ENCODE assay signal across 27 cellular contexts in the genomic region with DNA sequence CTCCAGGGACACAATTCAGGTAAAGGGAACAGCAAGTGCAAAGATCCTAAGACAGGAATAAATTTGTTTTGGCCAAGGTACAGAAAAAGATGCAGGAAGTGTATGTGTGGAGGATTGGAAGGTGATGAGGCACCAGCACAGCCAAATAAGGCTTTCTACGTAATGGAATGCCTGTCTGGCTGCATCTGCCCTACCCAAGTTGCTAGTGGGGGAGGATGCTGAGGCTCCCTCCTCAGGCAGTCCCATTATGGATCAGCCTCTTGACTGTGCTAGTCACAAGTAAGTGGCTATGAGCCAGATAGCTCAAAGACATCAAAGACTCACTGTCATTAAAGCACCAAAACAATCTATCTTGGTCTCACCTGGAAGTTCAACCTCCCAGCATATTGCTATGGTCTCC.
DNase-seq lines count a peak whose midpoint lies in the region; ATAC-seq and TF ChIP-seq lines count a peak whose summit lies in the region.
"Had no signal": no experiment of that assay in that cellular context is flagged by ENCODE, and none has a peak within 500 bp of the region (broad histone marks: within the 10 kb centered on the region; RNA-seq: fewer than 3 reads in every experiment).

No MANE protein-coding gene starts in this region.

- H3K4me3 ChIP-seq in GM23248 (no peak overlapping the region), choroid plexus epithelial cell (ENCODE audit: low read depth, low read length) (no peak overlapping the region)
- H3K4me3 ChIP-seq: ascending aorta, psoas muscle, stomach, tibial nerve had no signal

- H2AFZ ChIP-seq in GM23248 = no peak overlapping the region

- no peak for ATAC-seq in GM18858 (IDR thresholded peaks at IDR 0.05; ENCODE audit: unreplicated experiment)
- ATAC-seq in activated naive CD4-positive, alpha-beta T cell treated with anti-CD3 and anti-CD28 coated beads, Interleukin-2, amount 50 U/mL, for 72 hours = no peak
- ATAC-seq: activated T-helper 17 cell treated with anti-CD3 and anti-CD28 coated beads, Interleukin-2, amount 50 U/mL, for 72 hours; psoas muscle; Right ventricle myocardium inferior had no signal

- no peaks in the 10 kb centered on the region for H3K36me3 ChIP-seq in GM23248 (ENCODE audit: low read depth)
- H3K36me3 ChIP-seq: ascending aorta, stomach, tibial nerve had no signal

- no peaks in the 10 kb centered on the region for H3K9me3 ChIP-seq in GM23248 (ENCODE audit: low read depth)
- H3K9me3 ChIP-seq: ascending aorta, psoas muscle, stomach, tibial nerve had no signal

- H4K20me1 ChIP-seq in GM23248 (ENCODE audit: insufficient read depth) = no peaks in the 10 kb centered on the region

- peak; percentile 11 for DNase-seq in GM23248
- DNase-seq in NCI-H69 (lab: John Stamatoyannopoulos, UW) = peak; percentile 5
- DNase-seq in choroid plexus epithelial cell (ENCODE audit: low read depth) = peak; percentile 15
- DNase-seq in islet precursor cell = peak; percentile 69
- no peak for DNase-seq in NCI-H774 (lab: John Stamatoyannopoulos, UW)
- no peak for DNase-seq in GF-D8 (lab: John Stamatoyannopoulos, UW)
- DNase-seq in activated naive CD4-positive, alpha-beta T cell treated with anti-CD3 and anti-CD28 coated beads, Interleukin-2, amount 50 U/mL, for 72 hours (ENCODE audit: low spot score in 2 of 2) = no peak
- DNase-seq: activated B cell treated with CpG ODN at 0.5 μM for 24 hours; activated CD4-positive, alpha-beta T cell treated with anti-CD3 and anti-CD28 coated beads, Interleukin-2, amount 50 U/mL, for 4 hours; activated CD8-positive, alpha-beta memory T cell treated with anti-CD3 and anti-CD28 coated beads, Interleukin-2, amount 50 U/mL, for 48 hours; CD4-positive, CD25-positive, alpha-beta regulatory T cell; effector CD8-positive, alpha-beta T cell; GDM1; GOT3; KBM-7; naive B cell; NCI-H1694; NCI-H2227 treated with DMSO at 0.1 percent for 48 hours; psoas muscle; stomach; T1000 had no signal

- no peaks in the 10 kb centered on the region for H3K36me3 Mint-ChIP-seq in activated naive CD4-positive, alpha-beta T cell treated with anti-CD3 and anti-CD28 coated beads, Interleukin-2, amount 50 U/mL, for 72 hours
- H3K36me3 Mint-ChIP-seq: activated naive CD8-positive, alpha-beta T cell; CD4-positive, CD25-positive, alpha-beta regulatory T cell; naive B cell had no signal

- H3K9ac ChIP-seq in GM23248 = no peak overlapping the region

- H3K27ac ChIP-seq in GM23248 = no peak overlapping the region
- H3K27ac ChIP-seq: ascending aorta, psoas muscle, stomach, tibial nerve had no signal

- no peak for TF ChIP-seq CTCF in choroid plexus epithelial cell (conservative IDR thresholded peaks at IDR 0.05; ENCODE audit: low read depth, low read length)

- no peak overlapping the region for H3K27ac Mint-ChIP-seq in activated naive CD4-positive, alpha-beta T cell treated with anti-CD3 and anti-CD28 coated beads, Interleukin-2, amount 50 U/mL, for 72 hours
- H3K27ac Mint-ChIP-seq: activated B cell treated with CpG ODN at 0.5 μM for 24 hours; activated naive CD8-positive, alpha-beta T cell; activated T-helper 17 cell treated with anti-CD3 and anti-CD28 coated beads, Interleukin-2, amount 50 U/mL, for 72 hours; CD4-positive, CD25-positive, alpha-beta regulatory T cell; naive B cell had no signal

- H3K79me2 ChIP-seq in GM23248 (ENCODE audit: insufficient read depth) = no peaks in the 10 kb centered on the region

- WGBS in GM23248 (ENCODE audit: low coverage in 1 of 2, low lambda C conversion rate in 2 of 2, missing lambda C conversion rate in 2 of 2), 2 experiments = 43 to 79% methylated on average over 1 of the region's 1 CpG

- H3K4me1 ChIP-seq in GM23248 (ENCODE audit: insufficient read depth) = no peaks in the 10 kb centered on the region
- H3K4me1 ChIP-seq: ascending aorta, psoas muscle, stomach, tibial nerve had no signal

- no peaks in the 10 kb centered on the region for H3K27me3 ChIP-seq in GM23248 (replicated peaks; ENCODE audit: insufficient read depth)
- H3K27me3 ChIP-seq: ascending aorta, stomach, tibial nerve had no signal

- H3K4me2 ChIP-seq in GM23248 (ENCODE audit: unreplicated experiment) = no peak overlapping the region

- in situ Hi-C loops in GM23248 (cut with MboI) = no loop called here

- H3K9me3 Mint-ChIP-seq in activated naive CD4-positive, alpha-beta T cell treated with anti-CD3 and anti-CD28 coated beads, Interleukin-2, amount 50 U/mL, for 72 hours = peaks cover 0 to 7% of the 10 kb centered on the region in 2 donors
- H3K9me3 Mint-ChIP-seq: activated T-helper 17 cell treated with anti-CD3 and anti-CD28 coated beads, Interleukin-2, amount 50 U/mL, for 72 hours had no signal

- no peaks in the 10 kb centered on the region for H3F3A ChIP-seq in GM23248 (ENCODE audit: insufficient read depth)

- no peaks in the 10 kb centered on the region for H3K9me2 ChIP-seq in GM23248 (ENCODE audit: insufficient read depth)

Comparison
In these comparisons a context has a peak if more than half of its experiments do, and no peak if none do; other contexts are left out.
1. DNase-seq: peak in GM23248 (single experiment), NCI-H69 (single experiment), choroid plexus epithelial cell (single experiment) and islet precursor cell (single experiment); none in NCI-H774 (single experiment), GF-D8 (single experiment) and activated naive CD4-positive, alpha-beta T cell treated with anti-CD3 and anti-CD28 coated beads, Interleukin-2, amount 50 U/mL, for 72 hours (0 of 2).